Comparison of ENCODE assay signal across 18 cellular contexts in the genomic region with DNA sequence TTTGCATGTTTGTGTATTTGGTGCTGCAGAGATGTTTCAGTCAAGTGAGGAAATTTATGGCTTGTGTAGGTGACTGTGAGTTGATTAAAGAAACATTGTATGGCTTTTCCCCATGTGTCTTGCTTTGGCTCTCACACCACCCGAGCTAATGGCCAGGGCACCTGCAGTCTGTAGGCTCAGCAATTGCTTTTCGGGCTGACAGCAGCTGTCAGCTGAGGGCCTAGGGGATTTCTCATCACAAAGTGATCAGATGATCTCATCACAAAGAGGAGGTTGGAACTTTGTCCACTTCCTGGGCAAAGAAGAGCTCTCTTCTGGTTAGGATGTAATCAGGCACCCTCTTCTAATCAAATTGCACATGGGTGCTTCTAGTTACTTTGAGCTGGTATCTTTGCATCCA.
"Had no signal": no experiment of that assay in that cellular context is flagged by ENCODE, and none has a peak within 500 bp of the region (broad histone marks: within the 10 kb centered on the region; RNA-seq: fewer than 3 reads in every experiment).

No MANE protein-coding gene starts in this region.

- H2AFZ ChIP-seq: neural progenitor cell had no signal

- H3K27ac ChIP-seq: adrenal gland, cardiac muscle cell, neural progenitor cell, ovary, thoracic aorta, upper lobe of right lung, WERI-Rb-1 had no signal

- H3K27ac Mint-ChIP-seq: activated CD4-positive, alpha-beta memory T cell treated with anti-CD3 and anti-CD28 coated beads for 36 hours; activated CD4-positive, alpha-beta T cell treated with anti-CD3 and anti-CD28 coated beads for 36 hours; activated naive CD4-positive, alpha-beta T cell treated with anti-CD3 and anti-CD28 coated beads, Interleukin-2, amount 10 ng/mL, durations not matched to agents 7 days and 5 days; activated T-cell treated with anti-CD3 and anti-CD28 coated beads, Interleukin-2, amount 50 U/mL, for 24 hours; mesothelial cell of epicardium; neural progenitor cell; stimulated activated effector memory CD8-positive, alpha-beta T cell treated with anti-CD3 and anti-CD28 coated beads, Interleukin-12 subunit alpha, Interleukin-12 subunit beta, amount 100 ng/mL, for 72 hours had no signal

- H3K9me3 Mint-ChIP-seq: activated CD4-positive, alpha-beta memory T cell treated with anti-CD3 and anti-CD28 coated beads for 36 hours; activated naive CD4-positive, alpha-beta T cell treated with anti-CD3 and anti-CD28 coated beads, Interleukin-2, amount 10 ng/mL, durations not matched to agents 7 days and 5 days had no signal

- H3K4me1 Mint-ChIP-seq: activated CD4-positive, alpha-beta T cell treated with anti-CD3 and anti-CD28 coated beads for 36 hours; activated naive CD4-positive, alpha-beta T cell treated with anti-CD3 and anti-CD28 coated beads, Interleukin-2, amount 10 ng/mL, durations not matched to agents 7 days and 5 days; stimulated activated effector memory CD8-positive, alpha-beta T cell treated with anti-CD3 and anti-CD28 coated beads, Interleukin-12 subunit alpha, Interleukin-12 subunit beta, amount 100 ng/mL, for 72 hours had no signal

- H3K4me3 Mint-ChIP-seq: activated CD4-positive, alpha-beta memory T cell treated with anti-CD3 and anti-CD28 coated beads for 36 hours; activated CD4-positive, alpha-beta T cell treated with anti-CD3 and anti-CD28 coated beads for 36 hours; activated naive CD4-positive, alpha-beta T cell treated with anti-CD3 and anti-CD28 coated beads, Interleukin-2, amount 10 ng/mL, durations not matched to agents 7 days and 5 days; activated T-cell treated with anti-CD3 and anti-CD28 coated beads, Interleukin-2, amount 50 U/mL, for 24 hours; mesothelial cell of epicardium; neural progenitor cell; stimulated activated effector memory CD8-positive, alpha-beta T cell treated with anti-CD3 and anti-CD28 coated beads, Interleukin-12 subunit alpha, Interleukin-12 subunit beta, amount 100 ng/mL, for 72 hours had no signal

- H3K4me3 ChIP-seq: adrenal gland, cardiac muscle cell, lung, neural progenitor cell, ovary, thoracic aorta, upper lobe of right lung had no signal

- FAIRE-seq: colon, endometrium, islet of Langerhans had no signal

- ATAC-seq: activated CD4-positive, alpha-beta T cell treated with anti-CD3 and anti-CD28 coated beads for 36 hours; stimulated activated effector memory CD8-positive, alpha-beta T cell treated with anti-CD3 and anti-CD28 coated beads, Interleukin-12 subunit alpha, Interleukin-12 subunit beta, amount 100 ng/mL, for 72 hours; upper lobe of right lung had no signal

- H3K9ac ChIP-seq: neural progenitor cell had no signal

- DNase-seq: activated CD4-positive, alpha-beta memory T cell treated with anti-CD3 and anti-CD28 coated beads for 36 hours; activated CD4-positive, alpha-beta T cell treated with anti-CD3 and anti-CD28 coated beads for 36 hours; activated naive CD4-positive, alpha-beta T cell treated with anti-CD3 and anti-CD28 coated beads, Interleukin-2, amount 10 ng/mL, durations not matched to agents 7 days and 5 days; activated T-cell treated with anti-CD3 and anti-CD28 coated beads, Interleukin-2, amount 50 U/mL, for 24 hours; adrenal gland; ovary; stimulated activated CD4-positive, alpha-beta T cell treated with anti-CD3 and anti-CD28 coated beads, Interleukin-12 subunit alpha, Interleukin-12 subunit beta, amount 100 ng/mL, for 4 hours; upper lobe of right lung; WERI-Rb-1 had no signal

- H3K27me3 Mint-ChIP-seq: activated CD4-positive, alpha-beta memory T cell treated with anti-CD3 and anti-CD28 coated beads for 36 hours; activated CD4-positive, alpha-beta T cell treated with anti-CD3 and anti-CD28 coated beads for 36 hours; activated naive CD4-positive, alpha-beta T cell treated with anti-CD3 and anti-CD28 coated beads, Interleukin-2, amount 10 ng/mL, durations not matched to agents 7 days and 5 days; activated T-cell treated with anti-CD3 and anti-CD28 coated beads, Interleukin-2, amount 50 U/mL, for 24 hours had no signal

- H3K36me3 ChIP-seq: adrenal gland, cardiac muscle cell, neural progenitor cell, ovary, thoracic aorta, upper lobe of right lung, WERI-Rb-1 had no signal

- H3K36me3 Mint-ChIP-seq: activated CD4-positive, alpha-beta memory T cell treated with anti-CD3 and anti-CD28 coated beads for 36 hours; activated naive CD4-positive, alpha-beta T cell treated with anti-CD3 and anti-CD28 coated beads, Interleukin-2, amount 10 ng/mL, durations not matched to agents 7 days and 5 days; mesothelial cell of epicardium; neural progenitor cell; stimulated activated effector memory CD8-positive, alpha-beta T cell treated with anti-CD3 and anti-CD28 coated beads, Interleukin-12 subunit alpha, Interleukin-12 subunit beta, amount 100 ng/mL, for 72 hours had no signal

- H3K27me3 ChIP-seq: adrenal gland, cardiac muscle cell, neural progenitor cell, ovary, upper lobe of right lung had no signal

- H3K4me1 ChIP-seq: adrenal gland, upper lobe of right lung had no signal

- H3K9me3 ChIP-seq: adrenal gland, ovary, thoracic aorta, upper lobe of right lung had no signal

- H3K4me2 ChIP-seq: neural progenitor cell had no signal
